Comparison of ENCODE assay signal across 10 cellular contexts in genomic region chr6:7053125-7053784, GRCh38. TPM values are rescaled to one million over a fixed set of nuclear protein-coding genes. Genes with fewer than 3 reads are reported as not detected.
A peak's percentile ranks its signal among the peaks of the same experiment; 100 is the strongest.
DNase-seq lines count a peak whose midpoint lies in the region; TF ChIP-seq lines count a peak whose summit lies in the region.
"Had no signal": no experiment of that assay in that cellular context is flagged by ENCODE, and none has a peak within 500 bp of the region (broad histone marks: within the 10 kb centered on the region; RNA-seq: fewer than 3 reads in every experiment).

No MANE protein-coding gene starts in this region.

- peaks cover 75% of the 10 kb centered on the region for H3K27me3 Mint-ChIP-seq in activated naive CD4-positive, alpha-beta T cell treated with anti-CD3 and anti-CD28 coated beads, Interleukin-2, amount 10 ng/mL, durations not matched to agents 7 days and 5 days
- H3K27me3 Mint-ChIP-seq in brain (peaks cover 55% of the 10 kb centered on the region), type B pancreatic cell (peaks cover 11% of the 10 kb centered on the region)

- peak overlapping the region; percentile 9 for H3K4me3 Mint-ChIP-seq in activated naive CD4-positive, alpha-beta T cell treated with anti-CD3 and anti-CD28 coated beads, Interleukin-2, amount 10 ng/mL, durations not matched to agents 7 days and 5 days
- H3K4me3 Mint-ChIP-seq in brain (peak overlapping the region; percentile 75 to 82 (median 77)), type B pancreatic cell (peak overlapping the region; percentile 76)

- CTCF ChIA-PET in activated naive CD4-positive, alpha-beta T cell treated with anti-CD3 and anti-CD28 coated beads, Interleukin-2, amount 10 ng/mL, durations not matched to agents 7 days and 5 days (lab: Charles Lee): interaction anchor here (0.7 kb wide), 1 partner anchor 311 kb away, joined by 3 read pairs; no protein-coding TSS in a partner anchor
- CTCF ChIA-PET in OCI-LY7 (lab: Charles Lee; ENCODE audit: unreplicated experiment): no interaction called here

- TF ChIP-seq CTCF in brain (conservative IDR thresholded peaks at IDR 0.05) (no peak), type B pancreatic cell (conservative IDR thresholded peaks at IDR 0.05) (no peak), OCI-LY7 (conservative IDR thresholded peaks at IDR 0.05; ENCODE audit: low read length) (no peak)

- no peaks in the 10 kb centered on the region for H3K27me3 ChIP-seq in muscle layer of duodenum (ENCODE audit: low read depth, low read length)

- no peaks in the 10 kb centered on the region for H3K9me2 ChIP-seq in OCI-LY7 (ENCODE audit: insufficient read depth, low read length)

- H3K9me3 Mint-ChIP-seq in activated naive CD4-positive, alpha-beta T cell treated with anti-CD3 and anti-CD28 coated beads, Interleukin-2, amount 10 ng/mL, durations not matched to agents 7 days and 5 days: no peaks in the 10 kb centered on the region
- H3K9me3 Mint-ChIP-seq in brain (no peaks in the 10 kb centered on the region), type B pancreatic cell (no peaks in the 10 kb centered on the region)

- no peaks in the 10 kb centered on the region for H3K36me3 ChIP-seq in muscle layer of duodenum (ENCODE audit: control insufficient read depth in 1 of 2, insufficient read depth in 2 of 2, low read length in 2 of 2)
- H3K36me3 ChIP-seq in OCI-LY7 (ENCODE audit: insufficient read depth, low read length): no peaks in the 10 kb centered on the region

- DNase-seq in activated naive CD4-positive, alpha-beta T cell treated with anti-CD3 and anti-CD28 coated beads, Interleukin-2, amount 10 ng/mL, durations not matched to agents 7 days and 5 days: no peak
- DNase-seq in activated naive CD4-positive, alpha-beta T cell (lab: John Stamatoyannopoulos, UW): no peak
- DNase-seq in type B pancreatic cell (ENCODE audit: extremely low spot score, unreplicated experiment): no peak
- DNase-seq in OCI-LY7 (ENCODE audit: low spot score): no peak
- DNase-seq in middle frontal gyrus (ENCODE audit: extremely low spot score, low spot score): no peak
- DNase-seq in stimulated activated CD4-positive, alpha-beta T cell treated with anti-CD3 and anti-CD28 coated beads, Interleukin-4, amount 100 ng/mL, for 24 hours: no peak
- DNase-seq: MM.1S, SW 1271 had no signal

- peaks cover 7% of the 10 kb centered on the region for H3K4me1 Mint-ChIP-seq in activated naive CD4-positive, alpha-beta T cell treated with anti-CD3 and anti-CD28 coated beads, Interleukin-2, amount 10 ng/mL, durations not matched to agents 7 days and 5 days
- peaks cover 17% of the 10 kb centered on the region for H3K4me1 Mint-ChIP-seq in brain
- peaks cover 9% of the 10 kb centered on the region for H3K4me1 Mint-ChIP-seq in type B pancreatic cell (ENCODE audit: unreplicated experiment)

- intact Hi-C loops in OCI-LY7 (cut with micrococcal nuclease; ENCODE audit: unreplicated experiment): no loop called here

- POLR2A ChIA-PET in OCI-LY7 (lab: Charles Lee): interaction anchor here (0.6 to 0.7 kb wide), 2 partner anchors 31 to 85 kb away, joined by 3 read pairs; no protein-coding TSS in a partner anchor

- H3K9me3 ChIP-seq in muscle layer of duodenum (ENCODE audit: control insufficient read depth in 1 of 2, low read length in 2 of 2) (no peaks in the 10 kb centered on the region), OCI-LY7 (ENCODE audit: low read length) (no peaks in the 10 kb centered on the region)

- no peaks in the 10 kb centered on the region for H4K20me1 ChIP-seq in OCI-LY7 (ENCODE audit: insufficient read depth, low read length)

- H3K27ac ChIP-seq in muscle layer of duodenum (ENCODE audit: low read length) (peak overlapping the region; percentile 25), OCI-LY7 (ENCODE audit: low read depth, low read length, poor library complexity, severe bottlenecking) (no peak overlapping the region)

- H3K27ac Mint-ChIP-seq in activated naive CD4-positive, alpha-beta T cell treated with anti-CD3 and anti-CD28 coated beads, Interleukin-2, amount 10 ng/mL, durations not matched to agents 7 days and 5 days: no peak overlapping the region
- H3K27ac Mint-ChIP-seq in brain (peak overlapping the region in 3 of 5 experiments; percentile 30 to 67 (median 48)), type B pancreatic cell (peak overlapping the region; percentile 8)

- no TSS peak for BruUV-seq in OCI-LY7 (replicated peaks; lab: Mats Ljungman, UMichigan)

- H3K4me3 ChIP-seq in muscle layer of duodenum (ENCODE audit: low read depth in 1 of 2, low read length in 2 of 2) (peak overlapping the region in 1 of 2 donors; percentile 49), OCI-LY7 (ENCODE audit: low read depth, low read length, poor library complexity, severe bottlenecking) (no peak overlapping the region)

- no peak overlapping the region for H2AFZ ChIP-seq in OCI-LY7 (ENCODE audit: low read length)

- H3K4me1 ChIP-seq in muscle layer of duodenum (ENCODE audit: control insufficient read depth in 1 of 2, insufficient read depth in 2 of 2, low read length in 2 of 2) (peaks cover 4 to 9% of the 10 kb centered on the region in 2 donors), OCI-LY7 (ENCODE audit: insufficient read depth, low read length, poor library complexity, severe bottlenecking) (no peaks in the 10 kb centered on the region)

- H3K79me2 ChIP-seq in OCI-LY7 (ENCODE audit: insufficient read depth, low read depth, low read length): no peaks in the 10 kb centered on the region

- no peaks in the 10 kb centered on the region for H3K36me3 Mint-ChIP-seq in activated naive CD4-positive, alpha-beta T cell treated with anti-CD3 and anti-CD28 coated beads, Interleukin-2, amount 10 ng/mL, durations not matched to agents 7 days and 5 days
- no peaks in the 10 kb centered on the region for H3K36me3 Mint-ChIP-seq in brain
- no peaks in the 10 kb centered on the region for H3K36me3 Mint-ChIP-seq in type B pancreatic cell

- no peak overlapping the region for H3K4me2 ChIP-seq in OCI-LY7 (ENCODE audit: low read length)

RNA-seq across cellular contexts. Expression of gene RREB1, which starts 54.5 kb away (rescaled TPM):
- polyA plus RNA-seq in brain (ENCODE audit: insufficient read depth, low read depth, low replicate concordance): 3.2 TPM
- total RNA-seq in type B pancreatic cell (ENCODE audit: low replicate concordance) (43.9 and 67.0 TPM in 2 replicates), OCI-LY7 (2022) (5.5 and 7.1 TPM in 2 replicates)
- total RNA-seq in OCI-LY7 (2014; rRNA removed; shearing (Covaris generic)): 3.4 and 4.4 TPM in 2 replicates

Comparison
In these comparisons a context has a peak if more than half of its experiments do, and no peak if none do; other contexts are left out.
1. H3K4me3 Mint-ChIP-seq: peak in every context shown above with its lines; median percentile 77 in brain; 76 in type B pancreatic cell; 9 in activated naive CD4-positive, alpha-beta T cell treated with anti-CD3 and anti-CD28 coated beads, Interleukin-2, amount 10 ng/mL, durations not matched to agents 7 days and 5 days.